In the genomic region with DNA sequence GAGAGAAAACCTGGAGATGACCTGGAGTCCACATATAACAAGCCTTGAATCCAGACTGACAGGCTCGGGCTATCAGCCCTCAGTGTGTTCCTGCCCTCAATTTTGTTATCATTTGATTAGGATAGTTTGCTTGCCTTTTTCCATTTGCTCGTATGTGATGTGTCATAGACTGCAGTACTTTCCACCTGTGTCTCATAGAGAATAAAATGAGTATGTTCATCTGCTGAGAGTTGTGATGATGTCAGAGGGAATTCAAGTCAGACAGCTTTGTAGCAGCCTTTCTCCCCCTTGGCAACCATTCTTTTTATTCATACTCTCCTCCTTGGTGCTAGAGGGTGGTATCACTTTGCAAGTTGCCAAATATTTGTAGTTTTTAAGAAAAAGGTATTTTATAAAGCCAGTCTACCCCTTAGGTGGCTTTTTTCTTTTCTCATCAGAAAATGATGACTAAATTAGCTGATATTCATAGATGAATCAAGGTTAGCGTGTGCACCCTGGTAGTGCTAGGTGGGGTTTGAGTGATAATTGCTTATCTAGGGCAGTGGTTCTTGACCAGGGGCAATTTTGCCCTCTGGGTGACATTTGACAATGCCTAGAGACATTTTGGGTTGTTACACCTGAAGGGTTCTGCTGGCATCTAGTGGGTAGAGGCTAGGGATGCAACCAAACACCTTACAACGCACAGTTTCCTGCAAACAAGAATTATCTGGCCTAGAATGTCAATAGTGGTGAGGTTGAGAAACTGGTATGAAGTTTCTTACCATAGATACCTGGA, we compare ENCODE assay signal across 13 cellular contexts. TPM values are rescaled to one million over a fixed set of nuclear protein-coding genes. Genes with fewer than 3 reads are reported as not detected.
DNase-seq lines count a peak whose midpoint lies in the region; ATAC-seq, FAIRE-seq and TF ChIP-seq lines count a peak whose summit lies in the region.
"Had no signal": no experiment of that assay in that cellular context is flagged by ENCODE, and none has a peak within 500 bp of the region (broad histone marks: within the 10 kb centered on the region; RNA-seq: fewer than 3 reads in every experiment).

No MANE protein-coding gene starts in this region.

- peaks cover 12% of the 10 kb centered on the region for H3K36me3 Mint-ChIP-seq in activated naive CD8-positive, alpha-beta T cell
- peaks cover 16% of the 10 kb centered on the region for H3K36me3 Mint-ChIP-seq in activated naive CD8-positive, alpha-beta T cell treated with anti-CD3 and anti-CD28 coated beads for 36 hours
- peaks cover 36% of the 10 kb centered on the region for H3K36me3 Mint-ChIP-seq in stimulated activated memory B cell treated with anti-CD40 and anti-IgM and Interleukin-4, amounts not matched to agents 10 μg/mL and 1 μg/mL and 100 μg/mL, for 72 hours

- H3K9me3 Mint-ChIP-seq in activated naive CD8-positive, alpha-beta T cell (ENCODE audit: low read depth), result no peaks in the 10 kb centered on the region
- H3K9me3 Mint-ChIP-seq in activated naive CD8-positive, alpha-beta T cell treated with anti-CD3 and anti-CD28 coated beads for 36 hours, result no peaks in the 10 kb centered on the region
- H3K9me3 Mint-ChIP-seq in stimulated activated memory B cell treated with anti-CD40 and anti-IgM and Interleukin-4, amounts not matched to agents 10 μg/mL and 1 μg/mL and 100 μg/mL, for 72 hours, result no peaks in the 10 kb centered on the region

- peaks cover 49% of the 10 kb centered on the region for H3K4me1 Mint-ChIP-seq in activated naive CD8-positive, alpha-beta T cell (ENCODE audit: low read depth)
- peaks cover 32% of the 10 kb centered on the region for H3K4me1 Mint-ChIP-seq in activated naive CD8-positive, alpha-beta T cell treated with anti-CD3 and anti-CD28 coated beads for 36 hours
- peaks cover 56% of the 10 kb centered on the region for H3K4me1 Mint-ChIP-seq in stimulated activated memory B cell treated with anti-CD40 and anti-IgM and Interleukin-4, amounts not matched to agents 10 μg/mL and 1 μg/mL and 100 μg/mL, for 72 hours

- TF ChIP-seq CTCF in NB4 (IDR thresholded peaks at IDR 0.05; ENCODE audit: low read depth, low read length), result peak; percentile 7
- peak; percentile 11 for TF ChIP-seq CTCF in bronchial epithelial cell (IDR thresholded peaks at IDR 0.05; ENCODE audit: insufficient read depth, low read length, severe bottlenecking)

- FAIRE-seq in bronchial epithelial cell (lab: Jason Lieb, UNC), result no peak

- in situ Hi-C loops in ACHN (cut with HindIII; ENCODE audit: low pct_ligation_motif_present, low pct_unique_long_range_greater_than_20kb, low sequenced_read_pairs), result no loop called here

- H3K27me3 Mint-ChIP-seq in activated naive CD8-positive, alpha-beta T cell, result no peaks in the 10 kb centered on the region
- no peaks in the 10 kb centered on the region for H3K27me3 Mint-ChIP-seq in activated naive CD8-positive, alpha-beta T cell treated with anti-CD3 and anti-CD28 coated beads for 36 hours
- H3K27me3 Mint-ChIP-seq in stimulated activated memory B cell treated with anti-CD40 and anti-IgM and Interleukin-4, amounts not matched to agents 10 μg/mL and 1 μg/mL and 100 μg/mL, for 72 hours, result no peaks in the 10 kb centered on the region

- H3K4me3 ChIP-seq in NB4 (ENCODE audit: low read depth, low read length), result no peak overlapping the region
- no peak overlapping the region for H3K4me3 ChIP-seq in bronchial epithelial cell (ENCODE audit: low read depth, low read length)
- H3K4me3 ChIP-seq: prostate gland, SJSA1 had no signal

- H3K4me3 Mint-ChIP-seq in activated naive CD8-positive, alpha-beta T cell, result peak overlapping the region; percentile 8
- no peak overlapping the region for H3K4me3 Mint-ChIP-seq in activated naive CD8-positive, alpha-beta T cell treated with anti-CD3 and anti-CD28 coated beads for 36 hours
- H3K4me3 Mint-ChIP-seq in stimulated activated memory B cell treated with anti-CD40 and anti-IgM and Interleukin-4, amounts not matched to agents 10 μg/mL and 1 μg/mL and 100 μg/mL, for 72 hours, result no peak overlapping the region

- ATAC-seq in stimulated activated memory B cell treated with anti-CD40 and anti-IgM and Interleukin-4, amounts not matched to agents 10 μg/mL and 1 μg/mL and 100 μg/mL, for 72 hours, result no peak

- peaks cover 15% of the 10 kb centered on the region for H3K36me3 ChIP-seq in bronchial epithelial cell (ENCODE audit: control insufficient read depth, insufficient read depth, low read length)
- H3K36me3 ChIP-seq: prostate gland had no signal

- H3K27me3 ChIP-seq in bronchial epithelial cell (ENCODE audit: control insufficient read depth, insufficient read depth, low read length), result no peaks in the 10 kb centered on the region
- H3K27me3 ChIP-seq: SJSA1 had no signal

- H3K27ac Mint-ChIP-seq in activated naive CD8-positive, alpha-beta T cell, result peak overlapping the region; percentile 69
- no peak overlapping the region for H3K27ac Mint-ChIP-seq in activated naive CD8-positive, alpha-beta T cell treated with anti-CD3 and anti-CD28 coated beads for 36 hours
- H3K27ac Mint-ChIP-seq in stimulated activated memory B cell treated with anti-CD40 and anti-IgM and Interleukin-4, amounts not matched to agents 10 μg/mL and 1 μg/mL and 100 μg/mL, for 72 hours, result peak overlapping the region; percentile 22

- TF ChIP-seq POLR2A in NB4 (IDR thresholded peaks at IDR 0.05; ENCODE audit: extremely low read depth, insufficient read length), result no peak

- no peak for DNase-seq in activated naive CD8-positive, alpha-beta T cell treated with anti-CD3 and anti-CD28 coated beads for 36 hours
- DNase-seq in NB4 (ENCODE audit: low read depth), result peak; percentile 11
- DNase-seq in bronchial epithelial cell (ENCODE audit: low read depth), result peak; percentile 51
- no peak for DNase-seq in CD1c-positive myeloid dendritic cell (ENCODE audit: extremely low spot score)
- DNase-seq in ACHN, result no peak
- no peak for DNase-seq in activated gamma-delta T cell (lab: John Stamatoyannopoulos, UW)
- DNase-seq: effector CD8-positive, alpha-beta T cell; NCI-H1930 had no signal

RNA-seq across cellular contexts. Expression of a gene that starts 5.4 kb away (rescaled TPM):
- 10 to 100 TPM; 17.3 to 19.5 TPM for total RNA-seq in activated naive CD8-positive, alpha-beta T cell treated with anti-CD3 and anti-CD28 coated beads for 36 hours
- total RNA-seq in bronchial epithelial cell, result 82.9 and 144 TPM in 2 replicates

RNA-seq across cellular contexts. Expression of a gene that starts 36.0 kb away (rescaled TPM):
- total RNA-seq in activated naive CD8-positive, alpha-beta T cell treated with anti-CD3 and anti-CD28 coated beads for 36 hours, result not detected
- total RNA-seq in bronchial epithelial cell, result not detected in 2 replicates
- total RNA-seq: mononuclear cell, SJSA1 had no signal

Comparison
In these comparisons a context has a peak if more than half of its experiments do, and no peak if none do; other contexts are left out.
1. DNase-seq: peak in NB4 (single experiment) and bronchial epithelial cell (single experiment); none in activated naive CD8-positive, alpha-beta T cell treated with anti-CD3 and anti-CD28 coated beads for 36 hours (single experiment), CD1c-positive myeloid dendritic cell (single experiment), ACHN (single experiment) and activated gamma-delta T cell (single experiment).